Comparison of ENCODE assay signal across 8 cellular contexts in the genomic region with DNA sequence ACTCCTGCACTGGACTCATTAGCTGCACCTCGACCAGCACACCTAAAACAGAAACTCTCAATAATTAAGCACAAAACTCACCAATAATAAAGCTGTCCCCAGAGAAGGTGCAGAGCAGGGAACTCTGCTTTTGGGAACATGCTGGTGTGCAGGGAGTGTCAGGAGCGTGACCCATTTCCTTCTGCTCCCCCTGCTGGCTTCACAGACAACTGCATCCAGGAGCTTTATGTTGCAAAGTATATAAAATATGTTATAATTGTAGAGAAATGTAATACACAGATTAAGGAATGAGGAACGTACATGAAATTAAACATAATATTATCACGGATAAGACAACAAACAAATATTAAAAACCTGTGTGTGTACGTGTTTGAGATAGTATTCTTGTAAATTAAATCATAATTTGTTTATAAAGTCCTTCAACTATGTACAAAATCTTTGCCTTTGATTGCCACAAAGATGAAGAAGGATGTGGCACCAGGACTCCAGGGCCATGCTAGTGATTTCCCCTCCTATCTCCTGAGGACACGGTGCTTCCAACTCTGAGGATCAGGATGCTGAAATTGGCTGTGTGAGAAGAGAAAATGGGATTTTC.
DNase-seq lines count a peak whose midpoint lies in the region; ATAC-seq and TF ChIP-seq lines count a peak whose summit lies in the region.

No MANE protein-coding gene starts in this region.

- H3K4me3 ChIP-seq in AG09309 (ENCODE audit: control insufficient read depth, low read depth, low read length) (no peak overlapping the region), astrocyte of the spinal cord (ENCODE audit: low read depth, low read length) (no peak overlapping the region), kidney epithelial cell (ENCODE audit: low read depth, low read length) (no peak overlapping the region)

- no peaks in the 10 kb centered on the region for H3K36me3 ChIP-seq in kidney epithelial cell (ENCODE audit: control insufficient read depth, insufficient read depth, low read length)

- no peak for DNase-seq in AG09309 (ENCODE audit: low read depth)
- peak; percentile 54 for DNase-seq in GM13977 (ENCODE audit: low spot score)
- DNase-seq in RKO (ENCODE audit: low spot score), result peak; percentile 56
- DNase-seq in astrocyte of the spinal cord (ENCODE audit: low read depth, low spot score), result peak; percentile 7
- no peak for DNase-seq in kidney epithelial cell (ENCODE audit: low read depth)
- peak; percentile 14 to 27 for DNase-seq in stimulated activated CD8-positive, alpha-beta memory T cell treated with anti-CD3 and anti-CD28 coated beads, Interleukin-2, amount 100 ng/mL, for 48 hours (ENCODE audit: low read depth in 2 of 2)
- DNase-seq in NCI-H1436 treated with DMSO at 0.1 percent for 48 hours (lab: John Stamatoyannopoulos, UW), result no peak

- H3K27me3 ChIP-seq in kidney epithelial cell (ENCODE audit: control insufficient read depth, insufficient read depth, low read length), result peaks cover 2% of the 10 kb centered on the region

- TF ChIP-seq CTCF in AG09309 (IDR thresholded peaks at IDR 0.05; ENCODE audit: control insufficient read depth, insufficient read depth, low read depth, low read length, missing control alignments) (peak; percentile 90), GM13977 (IDR thresholded peaks at IDR 0.05; ENCODE audit: extremely low read depth, insufficient read depth, missing control alignments) (peak; percentile 71), astrocyte of the spinal cord (IDR thresholded peaks at IDR 0.05; ENCODE audit: low read depth, low read length) (peak; percentile 95), kidney epithelial cell (IDR thresholded peaks at IDR 0.05; ENCODE audit: insufficient read depth, low read length, poor library complexity, severe bottlenecking) (peak; percentile 91)

- in situ Hi-C loops in GM13977 (cut with MboI; ENCODE audit: low pct_unique_long_range_greater_than_20kb, low sequenced_read_pairs, unreplicated experiment) (no loop called here), astrocyte of the spinal cord (cut with HindIII; ENCODE audit: low sequenced_read_pairs) (no loop called here)

- peak; percentile 66 for ATAC-seq in HG03280 (IDR thresholded peaks at IDR 0.05; ENCODE audit: unreplicated experiment)

Comparison
In these comparisons a context has a peak if more than half of its experiments do, and no peak if none do; other contexts are left out.
1. DNase-seq: peak in GM13977 (single experiment), RKO (single experiment), astrocyte of the spinal cord (single experiment) and stimulated activated CD8-positive, alpha-beta memory T cell treated with anti-CD3 and anti-CD28 coated beads, Interleukin-2, amount 100 ng/mL, for 48 hours (2 of 2); none in AG09309 (single experiment), kidney epithelial cell (single experiment) and NCI-H1436 treated with DMSO at 0.1 percent for 48 hours (single experiment).
2. Peak in every context shown above with its lines, with median percentiles within 50 percentile points of each other: CTCF ChIP-seq.